ENCODE assay signal across 16 cellular contexts in genomic region chr6:150452642-150453243, GRCh38.
DNase-seq lines count a peak whose midpoint lies in the region; ATAC-seq and TF ChIP-seq lines count a peak whose summit lies in the region.
"Had no signal": no experiment of that assay in that cellular context is flagged by ENCODE, and none has a peak within 500 bp of the region (broad histone marks: within the 10 kb centered on the region; RNA-seq: fewer than 3 reads in every experiment).

No MANE protein-coding gene starts in this region.

- intact Hi-C loops in upper lobe of right lung (cut with DNase I): no loop called here

- H3K36me3 Mint-ChIP-seq in neural crest cell (ENCODE audit: low read depth): no peaks in the 10 kb centered on the region
- H3K36me3 Mint-ChIP-seq: WTC11 had no signal

- peaks cover 0 to 9% of the 10 kb centered on the region in 2 donors for H3K4me1 ChIP-seq in right atrium auricular region
- peaks cover 6% of the 10 kb centered on the region for H3K4me1 ChIP-seq in upper lobe of right lung
- H3K4me1 ChIP-seq: BE2C had no signal

- H3K36me3 ChIP-seq in right atrium auricular region (no peaks in the 10 kb centered on the region), upper lobe of right lung (no peaks in the 10 kb centered on the region)
- H3K36me3 ChIP-seq: BE2C had no signal

- H3K4me3 ChIP-seq in right atrium auricular region (no peak overlapping the region), upper lobe of right lung (no peak overlapping the region)
- H3K4me3 ChIP-seq: PC-9 had no signal

- DNase-seq in dermis blood vessel endothelial cell (peak; percentile 90), right atrium auricular region (ENCODE audit: low spot score) (no peak), neural crest cell (ENCODE audit: low read depth, low spot score) (no peak), upper lobe of right lung (peak; percentile 70), GM20000 (ENCODE audit: low spot score) (no peak), GF-D8 (lab: John Stamatoyannopoulos, UW) (no peak)
- no peak for DNase-seq in stimulated activated CD4-positive, alpha-beta T cell treated with anti-CD3 and anti-CD28 coated beads, Interleukin-4, amount 100 ng/mL, for 24 hours
- DNase-seq: BE2C, DMS153, mammary epithelial cell, NCI-H1417 treated with DMSO at 0.1 percent for 48 hours, occipital lobe, PC-9, SW 1271 had no signal

- TF ChIP-seq CTCF in right atrium auricular region (IDR thresholded peaks at IDR 0.05) (no peak), neural crest cell (conservative IDR thresholded peaks at IDR 0.05) (no peak), upper lobe of right lung (IDR thresholded peaks at IDR 0.05) (no peak), GM20000 (IDR thresholded peaks at IDR 0.05; ENCODE audit: extremely low read depth, missing control alignments) (no peak)

- peak; percentile 82 for ATAC-seq in upper lobe of right lung
- ATAC-seq: WTC11 had no signal

- no peaks in the 10 kb centered on the region for H3K9me3 Mint-ChIP-seq in neural crest cell
- H3K9me3 Mint-ChIP-seq: WTC11 had no signal

- H3K27me3 ChIP-seq in right atrium auricular region (no peaks in the 10 kb centered on the region), upper lobe of right lung (no peaks in the 10 kb centered on the region)
- H3K27me3 ChIP-seq: BE2C had no signal

- H3K9me3 ChIP-seq in right atrium auricular region (no peaks in the 10 kb centered on the region), upper lobe of right lung (no peaks in the 10 kb centered on the region)
- H3K9me3 ChIP-seq: BE2C had no signal

- no peak overlapping the region for H3K4me3 Mint-ChIP-seq in neural crest cell
- H3K4me3 Mint-ChIP-seq: WTC11 had no signal

- no peaks in the 10 kb centered on the region for H3K27me3 Mint-ChIP-seq in neural crest cell (ENCODE audit: low read depth)

- H3K27ac ChIP-seq in right atrium auricular region (peak overlapping the region; percentile 27 to 60), upper lobe of right lung (peak overlapping the region; percentile 42)
- H3K27ac ChIP-seq: KMS-11, PC-9 had no signal

- H3K27ac Mint-ChIP-seq in neural crest cell (ENCODE audit: unreplicated experiment): peak overlapping the region; percentile 58
- H3K27ac Mint-ChIP-seq: WTC11 had no signal

- peaks cover 40% of the 10 kb centered on the region for H3K4me1 Mint-ChIP-seq in neural crest cell

Comparison
In these comparisons a context has a peak if more than half of its experiments do, and no peak if none do; other contexts are left out.
1. DNase-seq: peak in dermis blood vessel endothelial cell (single experiment) and upper lobe of right lung (single experiment); none in right atrium auricular region (single experiment), neural crest cell (single experiment), stimulated activated CD4-positive, alpha-beta T cell treated with anti-CD3 and anti-CD28 coated beads, Interleukin-4, amount 100 ng/mL, for 24 hours (single experiment), GM20000 (single experiment) and GF-D8 (single experiment).